Comparison of ENCODE assay signal across 24 cellular contexts in genomic region chr13:31365630-31366029, GRCh38.
"Had no signal": no experiment of that assay in that cellular context is flagged by ENCODE, and none has a peak within 500 bp of the region (broad histone marks: within the 10 kb centered on the region; RNA-seq: fewer than 3 reads in every experiment).

No MANE protein-coding gene starts in this region.

- H3K27ac ChIP-seq: stomach, suprapubic skin, testis, thoracic aorta, thyroid gland, tibial artery, tibial nerve, transverse colon, upper lobe of left lung, upper lobe of right lung, uterus, vagina had no signal

- H3K9me3 ChIP-seq: testis, thoracic aorta, thyroid gland, uterus, vagina had no signal

- DNase-seq: stimulated activated CD4-positive, alpha-beta T cell treated with anti-CD3 and anti-CD28 coated beads, Interleukin-2, amount 100 ng/mL, for 48 hours; stimulated activated CD4-positive, alpha-beta T cell treated with anti-CD3 and anti-CD28 coated beads, Interleukin-4, amount 100 ng/mL, for 1 hour; stimulated activated CD4-positive, alpha-beta T cell treated with anti-CD3 and anti-CD28 coated beads, Interleukin-4, amount 100 ng/mL, for 24 hours; stimulated activated CD4-positive, alpha-beta T cell treated with anti-CD3 and anti-CD28 coated beads, Interleukin-4, amount 100 ng/mL, for 4 hours; stimulated activated CD8-positive, alpha-beta memory T cell treated with anti-CD3 and anti-CD28 coated beads, Interleukin-4, amount 100 ng/mL, for 48 hours; stimulated activated naive B cell treated with anti-CD40 and anti-IgM and Interleukin-4, amounts not matched to agents 10 μg/mL and 1 μg/mL and 100 μg/mL, for 72 hours; stimulated activated naive CD4-positive, alpha-beta T cell; stimulated activated naive CD4-positive, alpha-beta T cell treated with Interleukin-2 at 50 U/mL for 16 hours; stimulated activated naive CD8-positive, alpha-beta T cell treated with anti-CD3 and anti-CD28 coated beads, Interleukin-15, amount 100 ng/mL, for 72 hours; stimulated activated naive CD8-positive, alpha-beta T cell treated with anti-CD3 and anti-CD28 coated beads, Interleukin-15, Interleukin-2, amounts not matched to agents 100 U/mL and 50 U/mL, for 24 hours; stomach; substantia nigra; testis; thyroid gland; tibial artery; transverse colon; trophoblast cell; upper lobe of right lung; uterus had no signal

- H3K27me3 ChIP-seq: stomach, suprapubic skin, testis, thyroid gland, tibial artery, tibial nerve, transverse colon, upper lobe of left lung, upper lobe of right lung, uterus, vagina had no signal

- H3K4me3 ChIP-seq: stomach, suprapubic skin, testis, thoracic aorta, thyroid gland, tibial artery, tibial nerve, transverse colon, upper lobe of left lung, upper lobe of right lung, uterus, vagina had no signal

- H3K36me3 ChIP-seq: stomach, suprapubic skin, thoracic aorta, thyroid gland, tibial artery, tibial nerve, transverse colon, upper lobe of left lung, upper lobe of right lung, uterus, vagina had no signal

- H3K4me1 ChIP-seq: stomach, suprapubic skin, testis, thyroid gland, tibial artery, tibial nerve, transverse colon, upper lobe of left lung, upper lobe of right lung, uterus, vagina had no signal
